In the genomic region with DNA sequence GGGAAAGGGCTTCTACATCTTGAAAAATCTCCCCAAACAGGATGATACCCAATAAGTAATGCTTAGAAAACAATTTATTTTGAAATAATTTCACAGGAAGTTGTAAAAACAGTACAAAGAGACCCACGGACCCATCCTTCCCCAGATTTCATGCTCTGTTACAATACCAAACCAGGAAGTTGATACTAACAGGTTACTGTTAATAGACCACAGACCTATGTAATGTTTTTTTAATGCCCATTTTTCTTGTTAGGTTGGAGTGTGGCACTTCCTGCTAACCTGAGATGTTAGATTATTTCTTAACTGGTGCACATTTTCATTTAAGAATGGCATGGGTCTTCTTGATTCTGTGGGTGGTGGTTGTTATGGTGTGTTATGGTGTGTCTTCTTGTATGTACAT, we compare ENCODE assay signal across 9 cellular contexts. TPM values are rescaled to one million over a fixed set of nuclear protein-coding genes. Genes with fewer than 3 reads are reported as not detected.
DNase-seq lines count a peak whose midpoint lies in the region; ATAC-seq and TF ChIP-seq lines count a peak whose summit lies in the region.
"Had no signal": no experiment of that assay in that cellular context is flagged by ENCODE, and none has a peak within 500 bp of the region (broad histone marks: within the 10 kb centered on the region; RNA-seq: fewer than 3 reads in every experiment).

No MANE protein-coding gene starts in this region.

- H3K4me3 ChIP-seq in brain microvascular endothelial cell (ENCODE audit: low read depth, low read length): no peak overlapping the region

- peaks cover 10% of the 10 kb centered on the region for H3K36me3 Mint-ChIP-seq in activated T-cell treated with anti-CD3 and anti-CD28 coated beads, Interleukin-2, amount 50 U/mL, for 4 hours (ENCODE audit: insufficient read depth)
- peaks cover 19% of the 10 kb centered on the region for H3K36me3 Mint-ChIP-seq in stimulated activated memory B cell treated with anti-CD40 and anti-IgM and Interleukin-4, amounts not matched to agents 10 μg/mL and 1 μg/mL and 100 μg/mL, for 72 hours

- H3K36me3 ChIP-seq in brain microvascular endothelial cell (replicated peaks): no peaks in the 10 kb centered on the region

- no peak for TF ChIP-seq CTCF in brain microvascular endothelial cell (IDR thresholded peaks at IDR 0.05; ENCODE audit: low read depth, low read length, missing control alignments)

- H3K27ac ChIP-seq in brain microvascular endothelial cell: peak overlapping the region; percentile 9

- in situ Hi-C loops in brain microvascular endothelial cell (cut with HindIII; ENCODE audit: low pct_ligation_motif_present, low sequenced_read_pairs): no loop called here

- peaks cover 27% of the 10 kb centered on the region for H3K9me3 Mint-ChIP-seq in activated T-cell treated with anti-CD3 and anti-CD28 coated beads, Interleukin-2, amount 50 U/mL, for 4 hours
- H3K9me3 Mint-ChIP-seq in stimulated activated memory B cell treated with anti-CD40 and anti-IgM and Interleukin-4, amounts not matched to agents 10 μg/mL and 1 μg/mL and 100 μg/mL, for 72 hours: peaks cover 9% of the 10 kb centered on the region

- no peak for DNase-seq in activated T-cell treated with anti-CD3 and anti-CD28 coated beads, Interleukin-2, amount 50 U/mL, for 4 hours
- no peak for DNase-seq in activated T-cell treated with anti-CD3 and anti-CD28 coated beads, Interleukin-2, amount 50 U/mL, for 1 hour
- peak; percentile 22 for DNase-seq in MV-4-11 (lab: John Stamatoyannopoulos, UW)
- no peak for DNase-seq in brain microvascular endothelial cell
- no peak for DNase-seq in DMS114 treated with DMSO at 0.1 percent for 48 hours (lab: John Stamatoyannopoulos, UW; ENCODE audit: unreplicated experiment)
- no peak for DNase-seq in NCI-H524 (lab: John Stamatoyannopoulos, UW)
- DNase-seq in NCI-H226: no peak
- DNase-seq: NCI-H1694 treated with DMSO at 0.1 percent for 48 hours had no signal

- H3K27ac Mint-ChIP-seq in stimulated activated memory B cell treated with anti-CD40 and anti-IgM and Interleukin-4, amounts not matched to agents 10 μg/mL and 1 μg/mL and 100 μg/mL, for 72 hours: peak overlapping the region; percentile 83

- H3K4me1 Mint-ChIP-seq in activated T-cell treated with anti-CD3 and anti-CD28 coated beads, Interleukin-2, amount 50 U/mL, for 4 hours (ENCODE audit: low read depth): peaks cover 90% of the 10 kb centered on the region
- H3K4me1 Mint-ChIP-seq in stimulated activated memory B cell treated with anti-CD40 and anti-IgM and Interleukin-4, amounts not matched to agents 10 μg/mL and 1 μg/mL and 100 μg/mL, for 72 hours: peaks cover 90% of the 10 kb centered on the region

- peak in 1 of 2 donors; percentile 4 for ATAC-seq in activated T-cell treated with anti-CD3 and anti-CD28 coated beads, Interleukin-2, amount 50 U/mL, for 4 hours
- no peak for ATAC-seq in stimulated activated memory B cell treated with anti-CD40 and anti-IgM and Interleukin-4, amounts not matched to agents 10 μg/mL and 1 μg/mL and 100 μg/mL, for 72 hours

- H3K4me3 Mint-ChIP-seq in activated T-cell treated with anti-CD3 and anti-CD28 coated beads, Interleukin-2, amount 50 U/mL, for 4 hours: peak overlapping the region; percentile 27
- H3K4me3 Mint-ChIP-seq in stimulated activated memory B cell treated with anti-CD40 and anti-IgM and Interleukin-4, amounts not matched to agents 10 μg/mL and 1 μg/mL and 100 μg/mL, for 72 hours: peak overlapping the region; percentile 18

- no peaks in the 10 kb centered on the region for H3K27me3 Mint-ChIP-seq in activated T-cell treated with anti-CD3 and anti-CD28 coated beads, Interleukin-2, amount 50 U/mL, for 4 hours (ENCODE audit: low read depth)
- no peaks in the 10 kb centered on the region for H3K27me3 Mint-ChIP-seq in stimulated activated memory B cell treated with anti-CD40 and anti-IgM and Interleukin-4, amounts not matched to agents 10 μg/mL and 1 μg/mL and 100 μg/mL, for 72 hours

- H3K27me3 ChIP-seq in brain microvascular endothelial cell (replicated peaks): no peaks in the 10 kb centered on the region

RNA-seq across cellular contexts. Expression of a gene that starts 21.4 kb away (rescaled TPM):
- 10 to 100 TPM; 58.7 to 69.8 (median 68.4) TPM for total RNA-seq in activated T-cell treated with anti-CD3 and anti-CD28 coated beads, Interleukin-2, amount 50 U/mL, for 4 hours
